ENCODE assay signal across 3 cellular contexts in genomic region chr1:147808025-147808424, GRCh38.
TF ChIP-seq lines count a peak whose summit lies in the region.

No MANE protein-coding gene starts in this region.

TF ChIP-seq in GM23338, 12 proteins besides CTCF, POLR2A, EP300 and RAD21 (continues in another document):
- TF ChIP-seq ZNF331 (CRISPR knock-in tag; IDR thresholded peaks at IDR 0.05; ENCODE audit: low read depth): no peak
- TF ChIP-seq ZNF462 (CRISPR knock-in tag; IDR thresholded peaks at IDR 0.05): no peak
- no peak for TF ChIP-seq ETS1 (IDR thresholded peaks at IDR 0.05)
- TF ChIP-seq STAT1 (IDR thresholded peaks at IDR 0.05; ENCODE audit: unreplicated experiment): no peak
- TF ChIP-seq NANOG (IDR thresholded peaks at IDR 0.05; ENCODE audit: borderline replicate concordance): no peak

TF ChIP-seq in endothelial cell of umbilical vein, 7 proteins besides CTCF, POLR2A, EP300 and RAD21:
- TF ChIP-seq POLR2AphosphoS5 (IDR thresholded peaks at IDR 0.05; ENCODE audit: insufficient read depth, low read depth, low read length): no peak
- no peak for TF ChIP-seq FOS (IDR thresholded peaks at IDR 0.05; ENCODE audit: borderline replicate concordance, insufficient read depth, low read length)
- TF ChIP-seq GATA2 (IDR thresholded peaks at IDR 0.05; ENCODE audit: insufficient read depth, insufficient read length, low read depth, low read length): no peak
- no peak for TF ChIP-seq MAX (IDR thresholded peaks at IDR 0.05; ENCODE audit: insufficient read depth, insufficient read length)
- no peak for TF ChIP-seq MYC (IDR thresholded peaks at IDR 0.05; ENCODE audit: low read depth, low read length)
- no peak for TF ChIP-seq EZH2 (IDR thresholded peaks at IDR 0.05; ENCODE audit: borderline replicate concordance, low read depth, low read length, severe bottlenecking)
- TF ChIP-seq JUN (IDR thresholded peaks at IDR 0.05; ENCODE audit: borderline replicate concordance, insufficient read depth, insufficient read length, low read depth): no peak

TF ChIP-seq in HepG2, 621 proteins besides CTCF, POLR2A, EP300 and RAD21 (continues in another document):
- TF ChIP-seq ZNF574 (CRISPR knock-in tag; IDR thresholded peaks at IDR 0.05) (peak; percentile 64), ZNF737 (CRISPR knock-in tag; IDR thresholded peaks at IDR 0.05; ENCODE audit: borderline replicate concordance) (no peak), PRDM15 (CRISPR knock-in tag; IDR thresholded peaks at IDR 0.05) (peak; percentile 28; the same call in 1 of the 2 replicates), ZNF530 (CRISPR knock-in tag; IDR thresholded peaks at IDR 0.05; ENCODE audit: low read depth) (no peak), ELF3 (CRISPR knock-in tag; IDR thresholded peaks at IDR 0.05) (peak; percentile 54; the same call in 1 of the 2 replicates), ZNF549 (CRISPR knock-in tag; IDR thresholded peaks at IDR 0.05) (0 out of 2 replicates have a peak, but pooled peaks have one; percentile 39), ZNF414 (CRISPR knock-in tag; IDR thresholded peaks at IDR 0.05) (no peak; the same call in 1 of the 2 replicates), ERF (CRISPR knock-in tag; IDR thresholded peaks at IDR 0.05) (0 out of 2 replicates have a peak, but pooled peaks have one; percentile 42), ZNF609 (CRISPR knock-in tag; IDR thresholded peaks at IDR 0.05; ENCODE audit: borderline replicate concordance) (peak; percentile 87), NCOR1 (IDR thresholded peaks at IDR 0.05; ENCODE audit: borderline replicate concordance, low read length) (peak; percentile 90), PHF21A (CRISPR knock-in tag; IDR thresholded peaks at IDR 0.05) (no peak), JUND (CRISPR knock-in tag; IDR thresholded peaks at IDR 0.05) (peak; percentile 56; the same call in 1 of the 2 replicates), MAF1 (CRISPR knock-in tag; IDR thresholded peaks at IDR 0.05; ENCODE audit: borderline replicate concordance) (0 out of 2 replicates have a peak, but pooled peaks have one; percentile 38), FOSL1 (CRISPR knock-in tag; IDR thresholded peaks at IDR 0.05; ENCODE audit: borderline replicate concordance) (peak; percentile 26; the same call in 1 of the 2 replicates), GABPB1 (CRISPR knock-in tag; IDR thresholded peaks at IDR 0.05) (peak; percentile 38; the same call in 1 of the 2 replicates), HOXA5 (CRISPR knock-in tag; IDR thresholded peaks at IDR 0.05) (peak; percentile 62; the same call in 1 of the 2 replicates), RFX1 (IDR thresholded peaks at IDR 0.05) (peak; percentile 56; the same call in 1 of the 2 replicates), RNF2 (conservative IDR thresholded peaks at IDR 0.05; ENCODE audit: low read depth) (peak; percentile 60; the same call in 1 of the 2 replicates), SSRP1 (CRISPR knock-in tag; IDR thresholded peaks at IDR 0.05) (no peak), NR2F2 (IDR thresholded peaks at IDR 0.05; ENCODE audit: borderline replicate concordance, low read depth) (peak; percentile 91), KLF12 (CRISPR knock-in tag; IDR thresholded peaks at IDR 0.05; ENCODE audit: borderline replicate concordance) (no peak), ZNF543 (CRISPR knock-in tag; IDR thresholded peaks at IDR 0.05) (0 out of 2 replicates have a peak, but pooled peaks have one; percentile 25), ZNF124 (CRISPR knock-in tag; IDR thresholded peaks at IDR 0.05) (peak; percentile 83), NCOA2 (CRISPR knock-in tag; IDR thresholded peaks at IDR 0.05) (peak; percentile 75), ZMYM3 (CRISPR knock-in tag; IDR thresholded peaks at IDR 0.05) (peak; percentile 62; the same call in 1 of the 2 replicates), CBX5 (CRISPR knock-in tag; IDR thresholded peaks at IDR 0.05; ENCODE audit: borderline replicate concordance) (peak; percentile 82; the same call in 1 of the 2 replicates), GATAD1 (CRISPR knock-in tag; IDR thresholded peaks at IDR 0.05) (0 out of 2 replicates have a peak, but pooled peaks have one; percentile 39), RNF219 (CRISPR knock-in tag; IDR thresholded peaks at IDR 0.05) (no peak), TRIM24 (CRISPR knock-in tag; IDR thresholded peaks at IDR 0.05) (peak; percentile 97), ZNF672 (CRISPR knock-in tag; IDR thresholded peaks at IDR 0.05) (no peak), ZNF281 (CRISPR knock-in tag; IDR thresholded peaks at IDR 0.05; ENCODE audit: borderline replicate concordance) (peak; percentile 86; the same call in 1 of the 2 replicates), ZFP1 (CRISPR knock-in tag; IDR thresholded peaks at IDR 0.05) (peak; percentile 80; the same call in 1 of the 2 replicates), MIXL1 (CRISPR knock-in tag; IDR thresholded peaks at IDR 0.05) (peak; percentile 87; the same call in 1 of the 2 replicates), DPF2 (CRISPR knock-in tag; IDR thresholded peaks at IDR 0.05; ENCODE audit: borderline replicate concordance, low read depth) (peak; percentile 80; the same call in 1 of the 2 replicates), ZNF232 (CRISPR knock-in tag; IDR thresholded peaks at IDR 0.05; ENCODE audit: borderline replicate concordance) (peak; percentile 77; the same call in 1 of the 2 replicates), ZBTB20 (CRISPR knock-in tag; IDR thresholded peaks at IDR 0.05; ENCODE audit: borderline replicate concordance, low read depth) (peak; percentile 32; the same call in 1 of the 2 replicates), RELA (CRISPR knock-in tag; IDR thresholded peaks at IDR 0.05) (no peak), ZNF3 (CRISPR knock-in tag; IDR thresholded peaks at IDR 0.05) (0 out of 2 replicates have a peak, but pooled peaks have one; percentile 57), FOXO1 (CRISPR knock-in tag; IDR thresholded peaks at IDR 0.05) (peak; percentile 79), ARNT (IDR thresholded peaks at IDR 0.05) (no peak), MED1 (CRISPR knock-in tag; IDR thresholded peaks at IDR 0.05) (peak; percentile 73), HDAC2 (CRISPR knock-in tag; IDR thresholded peaks at IDR 0.05) (peak; percentile 86)
